In the genomic region with DNA sequence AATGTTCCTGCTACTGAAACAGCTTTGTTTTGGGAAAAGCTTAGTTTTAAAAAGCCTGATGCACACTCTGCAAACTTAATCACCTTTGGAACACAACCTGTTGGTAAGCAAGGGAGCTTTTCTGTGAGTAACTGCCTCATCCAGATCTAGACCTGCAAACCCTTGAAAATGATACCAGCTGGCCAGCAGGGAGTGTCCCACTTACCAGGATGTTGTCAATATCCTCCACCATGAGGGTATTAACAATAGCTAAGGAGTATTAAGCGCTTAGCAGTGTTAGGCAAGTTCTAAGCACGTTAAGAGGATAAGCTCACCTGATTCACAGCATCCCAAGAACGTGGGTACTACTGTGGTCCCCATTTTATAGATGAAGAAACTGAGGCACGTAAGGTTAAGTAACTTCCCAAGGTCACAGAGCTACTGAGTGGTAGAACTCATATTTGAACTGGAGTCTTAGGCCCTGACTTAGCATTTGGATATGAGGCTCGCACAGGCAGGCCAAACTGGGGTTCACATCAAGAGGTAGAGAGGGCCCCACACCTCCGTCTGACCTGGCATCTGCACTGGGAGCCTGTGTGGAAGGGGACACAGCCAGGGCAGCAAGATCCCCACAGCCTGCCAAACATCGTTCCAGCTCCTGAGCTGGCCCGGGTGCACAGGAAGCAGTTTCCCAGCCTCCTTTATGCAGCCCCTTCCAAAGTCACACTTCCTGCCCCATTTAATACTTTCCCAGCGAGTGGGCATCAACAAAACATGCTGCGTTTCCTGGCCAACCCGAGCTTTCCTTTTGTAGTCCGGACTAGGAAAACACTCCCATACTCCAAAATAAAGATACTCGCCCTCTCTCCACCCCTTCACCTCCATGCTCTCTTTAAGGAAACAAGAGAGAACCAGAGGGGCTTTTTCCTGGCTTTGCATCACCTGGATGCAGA, we compare ENCODE assay signal across 10 cellular contexts. TPM values are rescaled to one million over a fixed set of nuclear protein-coding genes. Genes with fewer than 3 reads are reported as not detected.
DNase-seq lines count a peak whose midpoint lies in the region; ATAC-seq and TF ChIP-seq lines count a peak whose summit lies in the region.
"Had no signal": no experiment of that assay in that cellular context is flagged by ENCODE, and none has a peak within 500 bp of the region (broad histone marks: within the 10 kb centered on the region; RNA-seq: fewer than 3 reads in every experiment).

No MANE protein-coding gene starts in this region.

- peaks cover 8% of the 10 kb centered on the region for H3K36me3 Mint-ChIP-seq in activated T-helper 17 cell treated with anti-CD3 and anti-CD28 coated beads, Interleukin-2, amount 50 U/mL, for 72 hours (ENCODE audit: low read depth)

- peak overlapping the region; percentile 8 for H3K9ac ChIP-seq in smooth muscle cell (ENCODE audit: low read depth)

- no peaks in the 10 kb centered on the region for H3K27me3 Mint-ChIP-seq in activated T-helper 17 cell treated with anti-CD3 and anti-CD28 coated beads, Interleukin-2, amount 50 U/mL, for 72 hours

- peaks cover 97% of the 10 kb centered on the region for H3K79me2 ChIP-seq in hepatocyte
- peaks cover 61% of the 10 kb centered on the region for H3K79me2 ChIP-seq in smooth muscle cell (ENCODE audit: low read depth)

- H3K27ac Mint-ChIP-seq in activated T-helper 17 cell treated with anti-CD3 and anti-CD28 coated beads, Interleukin-2, amount 50 U/mL, for 72 hours, result peak overlapping the region; percentile 49

- DNase-seq in NCI-H510A treated with DMSO at 0.1 percent for 48 hours (lab: John Stamatoyannopoulos, UW) (peak; percentile 10), NCI-H510A (lab: John Stamatoyannopoulos, UW) (no peak), hepatocyte (ENCODE audit: low spot score) (no peak), smooth muscle cell (lab: John Stamatoyannopoulos, UW; ENCODE audit: unreplicated experiment) (no peak), prostate gland (ENCODE audit: low spot score) (no peak)
- DNase-seq in stimulated activated CD4-positive, alpha-beta T cell treated with anti-CD3 and anti-CD28 coated beads, Interleukin-12 subunit alpha, Interleukin-12 subunit beta, amount 100 ng/mL, for 4 hours, result no peak

- no peaks in the 10 kb centered on the region for H3K36me3 ChIP-seq in hepatocyte (replicated peaks; ENCODE audit: insufficient read depth, low read depth)
- H3K36me3 ChIP-seq in smooth muscle cell (ENCODE audit: low read depth), result no peaks in the 10 kb centered on the region
- no peaks in the 10 kb centered on the region for H3K36me3 ChIP-seq in prostate gland

- H3K9me3 Mint-ChIP-seq in activated T-helper 17 cell treated with anti-CD3 and anti-CD28 coated beads, Interleukin-2, amount 50 U/mL, for 72 hours, result no peaks in the 10 kb centered on the region

- no peak for ATAC-seq in activated T-helper 17 cell treated with anti-CD3 and anti-CD28 coated beads, Interleukin-2, amount 50 U/mL, for 72 hours (replicated peaks)
- ATAC-seq in HG02642 (IDR thresholded peaks at IDR 0.05; ENCODE audit: poor library complexity, unreplicated experiment), result no peak
- ATAC-seq: A549 had no signal

- H3K4me2 ChIP-seq in hepatocyte, result no peak overlapping the region
- H3K4me2 ChIP-seq in smooth muscle cell, result peak overlapping the region; percentile 77
- H3K4me2 ChIP-seq: A549 had no signal

- intact Hi-C loops in prostate gland (cut with DNase I), result no loop called here

- H3K9me2 ChIP-seq in hepatocyte (replicated peaks; ENCODE audit: insufficient read depth), result no peaks in the 10 kb centered on the region

- H4K20me1 ChIP-seq in hepatocyte (ENCODE audit: insufficient read depth, poor library complexity, severe bottlenecking) (peaks cover 25% of the 10 kb centered on the region), smooth muscle cell (ENCODE audit: low read depth) (peaks cover 97% of the 10 kb centered on the region)

- H3K27me3 ChIP-seq in hepatocyte (no peaks in the 10 kb centered on the region), smooth muscle cell (ENCODE audit: low read depth) (no peaks in the 10 kb centered on the region), prostate gland (replicated peaks; ENCODE audit: insufficient read depth) (no peaks in the 10 kb centered on the region)
- H3K27me3 ChIP-seq: SJSA1 had no signal

- H3K4me1 Mint-ChIP-seq in activated T-helper 17 cell treated with anti-CD3 and anti-CD28 coated beads, Interleukin-2, amount 50 U/mL, for 72 hours, result peaks cover 48% of the 10 kb centered on the region

- H3K4me1 ChIP-seq in hepatocyte (ENCODE audit: insufficient read depth) (peaks cover 29% of the 10 kb centered on the region), smooth muscle cell (ENCODE audit: low read depth) (peaks cover 21% of the 10 kb centered on the region), prostate gland (replicated peaks) (peaks cover 9% of the 10 kb centered on the region)
- H3K4me1 ChIP-seq: A549 had no signal

- WGBS in hepatocyte (ENCODE audit: low lambda C conversion rate, missing lambda C conversion rate), result 73% methylated on average over 13 of the region's 13 CpGs
- 71% methylated on average over 13 of the region's 13 CpGs for WGBS in smooth muscle cell (ENCODE audit: low lambda C conversion rate)
- WGBS in prostate gland, result 56% methylated on average over 13 of the region's 13 CpGs

- no peak for TF ChIP-seq POLR2A in prostate gland (IDR thresholded peaks at IDR 0.05)

- peak overlapping the region; percentile 8 for H3K4me3 Mint-ChIP-seq in activated T-helper 17 cell treated with anti-CD3 and anti-CD28 coated beads, Interleukin-2, amount 50 U/mL, for 72 hours

- no peak overlapping the region for H3K4me3 ChIP-seq in hepatocyte
- no peak overlapping the region for H3K4me3 ChIP-seq in smooth muscle cell
- no peak overlapping the region for H3K4me3 ChIP-seq in prostate gland
- H3K4me3 ChIP-seq: A549, SJSA1 had no signal

- H2AFZ ChIP-seq in hepatocyte (no peak overlapping the region), smooth muscle cell (ENCODE audit: low read depth) (no peak overlapping the region)

- peaks cover 19% of the 10 kb centered on the region for H3F3A ChIP-seq in smooth muscle cell (ENCODE audit: low read depth)

- H3K9me3 ChIP-seq in hepatocyte (ENCODE audit: low read depth) (no peaks in the 10 kb centered on the region), smooth muscle cell (replicated peaks; ENCODE audit: low read depth) (no peaks in the 10 kb centered on the region), prostate gland (no peaks in the 10 kb centered on the region)
- H3K9me3 ChIP-seq: A549, SJSA1 had no signal

- peak overlapping the region; percentile 80 for H3K27ac ChIP-seq in hepatocyte
- peak overlapping the region; percentile 22 for H3K27ac ChIP-seq in smooth muscle cell (ENCODE audit: low read depth)
- H3K27ac ChIP-seq in prostate gland, result no peak overlapping the region
- H3K27ac ChIP-seq: A549, SJSA1 had no signal

- TF ChIP-seq CTCF in hepatocyte (IDR thresholded peaks at IDR 0.05; ENCODE audit: poor library complexity), result no peak
- no peak for TF ChIP-seq CTCF in smooth muscle cell (IDR thresholded peaks at IDR 0.05; ENCODE audit: borderline replicate concordance, insufficient read depth, poor library complexity, severe bottlenecking)
- TF ChIP-seq CTCF in prostate gland (IDR thresholded peaks at IDR 0.05), result no peak

RNA-seq across cellular contexts. Expression of a gene that starts 32.6 kb away (rescaled TPM):
- 10 to 100 TPM; 48.1 to 61.7 TPM for total RNA-seq in activated T-helper 17 cell treated with anti-CD3 and anti-CD28 coated beads, Interleukin-2, amount 50 U/mL, for 72 hours
- total RNA-seq in hepatocyte, result 41.1 and 50.5 TPM in 2 replicates
- polyA plus RNA-seq in hepatocyte, result 17.7 and 19.1 TPM in 2 replicates
- 18.4 and 21.6 TPM in 2 replicates for total RNA-seq in smooth muscle cell
- polyA plus RNA-seq in smooth muscle cell, result 6.6 and 10.2 TPM in 2 replicates
- total RNA-seq in prostate gland, result 10 to 100 TPM; 40.7 to 49.9 TPM

Comparison
In these comparisons a context has a peak if more than half of its experiments do, and no peak if none do; other contexts are left out.
1. H3K27ac ChIP-seq: peak in hepatocyte (single experiment) and smooth muscle cell (single experiment); none in prostate gland (0 of 2).